In genomic region chr5:151787817-151788216, GRCh38 we compare ENCODE assay signal across 29 cellular contexts.
"Had no signal": no experiment of that assay in that cellular context is flagged by ENCODE, and none has a peak within 500 bp of the region (broad histone marks: within the 10 kb centered on the region; RNA-seq: fewer than 3 reads in every experiment).

No MANE protein-coding gene starts in this region.

- H3K9me3 Mint-ChIP-seq: dendritic cell treated with granulocyte-macrophage colony-stimulating factor and Interleukin-4, amounts not matched to agents 40 ng/mL and 50 ng/mL, for 4 days; effector memory CD8-positive, alpha-beta T cell; endodermal cell had no signal

- H3K27me3 ChIP-seq: colonic mucosa, dorsolateral prefrontal cortex, esophagus muscularis mucosa, esophagus squamous epithelium, foreskin keratinocyte, gastrocnemius medialis, gastroesophageal sphincter, heart left ventricle, heart right ventricle had no signal

- H3K27ac ChIP-seq: colonic mucosa, coronary artery, dorsolateral prefrontal cortex, epithelial cell of prostate, esophagus muscularis mucosa, esophagus squamous epithelium, foreskin keratinocyte, gastrocnemius medialis, gastroesophageal sphincter, heart left ventricle, heart right ventricle had no signal

- H3K4me3 ChIP-seq: colonic mucosa, coronary artery, dorsolateral prefrontal cortex, esophagus muscularis mucosa, esophagus squamous epithelium, gastrocnemius medialis, gastroesophageal sphincter, heart left ventricle, heart right ventricle had no signal

- H3K4me1 ChIP-seq: colonic mucosa, foreskin keratinocyte had no signal

- DNase-seq: colonic mucosa; cortex of kidney; dermis blood vessel endothelial cell; dorsolateral prefrontal cortex; effector CD4-positive, alpha-beta T cell; effector CD8-positive, alpha-beta T cell; effector memory CD4-positive, alpha-beta T cell; effector memory CD8-positive, alpha-beta T cell; endodermal cell; erythroblast; esophagus squamous epithelium; foreskin fibroblast; foreskin keratinocyte; foreskin melanocyte; gastrocnemius medialis; glutamatergic neuron; head of caudate nucleus; heart left ventricle; heart right ventricle had no signal

- H3K9me3 ChIP-seq: colonic mucosa, esophagus muscularis mucosa, esophagus squamous epithelium, gastrocnemius medialis, gastroesophageal sphincter, heart left ventricle, heart right ventricle had no signal

- H3K4me3 Mint-ChIP-seq: dendritic cell treated with granulocyte-macrophage colony-stimulating factor and Interleukin-4, amounts not matched to agents 40 ng/mL and 50 ng/mL, for 4 days; effector memory CD8-positive, alpha-beta T cell; endodermal cell had no signal

- H3K27ac Mint-ChIP-seq: dendritic cell treated with granulocyte-macrophage colony-stimulating factor and Interleukin-4, amounts not matched to agents 40 ng/mL and 50 ng/mL, for 4 days; endodermal cell had no signal

- FAIRE-seq: colon, endometrium, endothelial cell of umbilical vein, frontal cortex had no signal

- H3K36me3 ChIP-seq: colonic mucosa had no signal

- ATAC-seq: effector memory CD8-positive, alpha-beta T cell; esophagus mucosa; foreskin keratinocyte; gastrocnemius medialis; gastroesophageal sphincter; heart right ventricle had no signal

- H3K27me3 Mint-ChIP-seq: dendritic cell treated with granulocyte-macrophage colony-stimulating factor and Interleukin-4, amounts not matched to agents 40 ng/mL and 50 ng/mL, for 4 days; effector memory CD8-positive, alpha-beta T cell had no signal
